In the genomic region with DNA sequence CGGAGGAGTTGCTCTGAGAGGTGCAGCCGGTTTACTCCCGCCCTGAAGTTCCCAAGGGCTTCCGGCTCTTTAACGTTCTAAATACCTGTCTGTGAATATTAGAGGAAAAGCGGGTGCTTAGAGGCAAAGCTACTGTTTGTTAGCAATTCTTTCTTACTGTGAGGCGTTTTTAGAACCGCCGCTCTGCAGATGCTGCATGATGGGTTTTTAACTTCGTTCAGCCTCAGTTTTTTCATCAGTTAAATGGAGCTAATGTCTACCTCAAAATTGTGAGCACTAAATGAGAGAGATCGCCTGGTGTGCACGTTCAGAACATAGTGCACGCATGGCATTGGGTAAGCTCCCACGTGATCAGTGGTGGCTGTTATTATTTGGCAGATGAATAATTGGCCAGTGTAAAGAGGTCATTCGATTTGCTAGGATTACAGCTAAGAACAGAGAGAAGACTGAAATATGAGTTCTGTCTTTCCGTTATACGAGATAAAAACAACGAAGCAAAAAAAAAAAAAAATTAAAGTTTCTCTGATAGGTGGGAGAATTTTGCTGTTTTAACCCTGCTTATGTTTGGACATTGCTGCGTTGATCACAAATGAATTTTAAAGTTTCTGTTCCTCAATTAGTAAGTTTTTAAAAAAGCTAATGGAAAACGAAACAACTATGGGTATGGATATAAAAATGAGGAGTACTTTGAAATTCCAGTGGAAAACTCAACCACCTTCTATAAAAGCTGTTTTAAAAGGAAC, we compare ENCODE assay signal across 8 cellular contexts. TPM values are rescaled to one million over a fixed set of nuclear protein-coding genes. Genes with fewer than 3 reads are reported as not detected.
A peak's percentile ranks its signal among the peaks of the same experiment; 100 is the strongest.
DNase-seq lines count a peak whose midpoint lies in the region; ATAC-seq and TF ChIP-seq lines count a peak whose summit lies in the region.

No MANE protein-coding gene starts in this region.

- TF ChIP-seq POLR2A in breast epithelium (IDR thresholded peaks at IDR 0.05), result no peak

- no peaks in the 10 kb centered on the region for H3K4me1 ChIP-seq in breast epithelium

- no peaks in the 10 kb centered on the region for H3K27me3 ChIP-seq in breast epithelium

- TF ChIP-seq CTCF in breast epithelium (IDR thresholded peaks at IDR 0.05), result no peak

- DNase-seq in NCI-H510A treated with DMSO at 0.1 percent for 48 hours (lab: John Stamatoyannopoulos, UW) (peak; percentile 85), NCI-H510A (lab: John Stamatoyannopoulos, UW) (no peak), NAMALWA (ENCODE audit: low spot score) (peak; percentile 95), SKM-1 (lab: John Stamatoyannopoulos, UW; ENCODE audit: unreplicated experiment) (peak; percentile 78), breast epithelium (ENCODE audit: low spot score in 2 of 2) (peak in 1 of 2 donors; percentile 34), iris pigment epithelial cell (ENCODE audit: low read depth) (peak; percentile 95)
- peak; percentile 69 for DNase-seq in stimulated activated CD4-positive, alpha-beta T cell treated with anti-CD3 and anti-CD28 coated beads, Interleukin-1b, Interleukin-23, amount 100 ng/mL, for 48 hours

- H3K4me3 ChIP-seq in breast epithelium, result peak overlapping the region; percentile 86 to 95 (median 89)

- intact Hi-C loops in breast epithelium (cut with DNase I; ENCODE audit: low total_unique reads), result no loop called here

- peak overlapping the region; percentile 77 to 85 for H3K27ac ChIP-seq in breast epithelium

- H3K9me3 ChIP-seq in breast epithelium, result no peaks in the 10 kb centered on the region

- H3K36me3 ChIP-seq in breast epithelium, result no peaks in the 10 kb centered on the region

- peak; percentile 58 for ATAC-seq in HG02610 (IDR thresholded peaks at IDR 0.05; ENCODE audit: unreplicated experiment)

RNA-seq across cellular contexts. Expression of gene TFB1M, which starts 0.7 kb away (rescaled TPM):
- total RNA-seq in breast epithelium, result 10 to 100 TPM in 2 of 3 donors, 1 to 10 TPM in 1; 9.9 to 28.5 (median 18.4) TPM

RNA-seq across cellular contexts. Expression of gene CLDN20, which starts 51.1 kb away (rescaled TPM):
- total RNA-seq in breast epithelium, result not detected
